9 cellular contexts compared by ENCODE assay signal in the genomic region with DNA sequence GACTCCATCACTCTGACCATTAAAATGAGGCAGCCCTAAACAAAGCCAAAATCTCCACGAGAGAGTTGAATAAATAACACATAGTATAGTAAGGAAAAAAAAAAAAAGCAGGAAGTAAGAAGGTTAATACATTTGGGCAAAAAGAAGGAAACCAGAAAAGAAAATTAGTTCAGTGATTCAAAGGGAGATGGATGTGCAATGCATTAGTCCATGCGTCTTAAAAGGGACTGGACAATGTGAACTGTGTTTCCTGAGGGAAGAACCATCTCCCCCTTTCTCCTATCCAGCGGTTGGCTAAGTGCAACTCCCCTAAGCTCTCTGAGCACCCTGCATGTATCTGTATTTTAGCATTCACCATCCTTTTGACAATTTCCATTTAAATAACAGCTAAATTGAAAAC. TPM values are rescaled to one million over a fixed set of nuclear protein-coding genes. Genes with fewer than 3 reads are reported as not detected.
DNase-seq lines count a peak whose midpoint lies in the region; ATAC-seq, FAIRE-seq and TF ChIP-seq lines count a peak whose summit lies in the region.
"Had no signal": no experiment of that assay in that cellular context is flagged by ENCODE, and none has a peak within 500 bp of the region (broad histone marks: within the 10 kb centered on the region; RNA-seq: fewer than 3 reads in every experiment).

No MANE protein-coding gene starts in this region.

- in situ Hi-C loops in HepG2 (cut with HindIII; ENCODE audit: extremely low pct_ligation_motif_present, low pct_unique_long_range_greater_than_20kb) (no loop called here), transverse colon (cut with MboI; ENCODE audit: low pct_ligation_motif_present in 1 of 4, low pct_unique_long_range_greater_than_20kb in 1 of 4, low sequenced_read_pairs in 3 of 4) (loop anchor here in 1 of 4 donors (25.0 kb wide), 1 partner anchor 1948 kb away; a partner anchor contains a TSS)

- CTCF ChIA-PET in HepG2 (lab: Yijun Ruan, JAX; ENCODE audit: low intra/inter-chr PET ratio, low total read pairs): no interaction called here

- no peak for TF ChIP-seq RAD21 in HepG2 (CRISPR knock-in tag; IDR thresholded peaks at IDR 0.05)

- H4K20me1 ChIP-seq in HepG2 (ENCODE audit: insufficient read depth, low read length): no peaks in the 10 kb centered on the region

- TF ChIP-seq EP300 in HepG2 (IDR thresholded peaks at IDR 0.05; ENCODE audit: low read depth in 2 of 2, low read length in 2 of 2): no peak
- no peak for TF ChIP-seq EP300 in HepG2 (CRISPR knock-in tag; IDR thresholded peaks at IDR 0.05; ENCODE audit: borderline replicate concordance)
- TF ChIP-seq EP300 in transverse colon (IDR thresholded peaks at IDR 0.05; ENCODE audit: low read depth): no peak

- peak overlapping the region; percentile 89 for H3K9ac ChIP-seq in HepG2 (ENCODE audit: insufficient read depth, low read depth, low read length)

- no peak for DNase-seq in activated T-cell treated with anti-CD3 and anti-CD28 coated beads, Interleukin-2, amount 50 U/mL, for 72 hours
- no peak for DNase-seq in activated T-cell treated with anti-CD3 and anti-CD28 coated beads for 4 hours
- DNase-seq in HepG2 (ENCODE audit: low spot score): no peak
- no peak for DNase-seq in transverse colon
- DNase-seq: NCI-H1694 treated with DMSO at 0.1 percent for 48 hours had no signal

- H3K27me3 Mint-ChIP-seq in activated T-cell treated with anti-CD3 and anti-CD28 coated beads, Interleukin-2, amount 50 U/mL, for 72 hours (ENCODE audit: low read depth): no peaks in the 10 kb centered on the region
- H3K27me3 Mint-ChIP-seq in activated naive CD8-positive, alpha-beta T cell: no peaks in the 10 kb centered on the region

- peaks cover 52% of the 10 kb centered on the region for H3K79me2 ChIP-seq in HepG2 (ENCODE audit: insufficient read depth, low read length)

- no peaks in the 10 kb centered on the region; a peak in 1 of 5 replicates for H3K27me3 ChIP-seq in HepG2 (ENCODE audit: control insufficient read depth in 1 of 2, insufficient read depth in 2 of 2, low read length in 2 of 2)
- H3K27me3 ChIP-seq in transverse colon: no peaks in the 10 kb centered on the region

- POLR2A ChIA-PET in HepG2 (lab: Yijun Ruan, JAX): interaction anchor here (1.3 to 4.3 kb wide), 5 partner anchors 10 to 44 kb away, joined by 3 to 26 read pairs (median 4); no protein-coding TSS in a partner anchor

- H3K27ac ChIP-seq in HepG2 (ENCODE audit: extremely low read length, insufficient read depth, low read length) (peak overlapping the region; percentile 75), transverse colon (peak overlapping the region; percentile 92 to 98 (median 96))

- peak overlapping the region; percentile 97 to 98 for H3K4me3 Mint-ChIP-seq in activated T-cell treated with anti-CD3 and anti-CD28 coated beads, Interleukin-2, amount 50 U/mL, for 72 hours
- peak overlapping the region; percentile 99 for H3K4me3 Mint-ChIP-seq in activated naive CD8-positive, alpha-beta T cell

- no peak for ATAC-seq in activated T-cell treated with anti-CD3 and anti-CD28 coated beads, Interleukin-2, amount 50 U/mL, for 72 hours (replicated peaks in 1 of 2)
- no peak for ATAC-seq in HepG2
- no peak for ATAC-seq in GM21717 (IDR thresholded peaks at IDR 0.05; ENCODE audit: unreplicated experiment)
- ATAC-seq in HG03196 (IDR thresholded peaks at IDR 0.05; ENCODE audit: unreplicated experiment): no peak
- no peak for ATAC-seq in HG03159 (IDR thresholded peaks at IDR 0.05; ENCODE audit: unreplicated experiment)

- H3K9me3 Mint-ChIP-seq in activated T-cell treated with anti-CD3 and anti-CD28 coated beads, Interleukin-2, amount 50 U/mL, for 72 hours: no peaks in the 10 kb centered on the region
- H3K9me3 Mint-ChIP-seq in activated naive CD8-positive, alpha-beta T cell (ENCODE audit: low read depth): no peaks in the 10 kb centered on the region

- H3K36me3 ChIP-seq in HepG2 (replicated peaks in 1 of 2; ENCODE audit: control insufficient read depth in 1 of 2, insufficient read depth in 2 of 2, low read length in 2 of 2) (peaks cover 4 to 13% of the 10 kb centered on the region in 2 experiments; a peak in 3 of 5 replicates), transverse colon (peaks cover 0 to 31% (median 10%) of the 10 kb centered on the region in 4 donors)

- TSS peak; percentile 57 for BruUV-seq in HepG2 (replicated peaks; lab: Mats Ljungman, UMichigan)

- peaks cover 35% of the 10 kb centered on the region for H3K4me1 Mint-ChIP-seq in activated T-cell treated with anti-CD3 and anti-CD28 coated beads, Interleukin-2, amount 50 U/mL, for 72 hours (ENCODE audit: low read depth)
- H3K4me1 Mint-ChIP-seq in activated naive CD8-positive, alpha-beta T cell (ENCODE audit: low read depth): peaks cover 48% of the 10 kb centered on the region

- peak overlapping the region; percentile 99 for H3K27ac Mint-ChIP-seq in activated T-cell treated with anti-CD3 and anti-CD28 coated beads, Interleukin-2, amount 50 U/mL, for 72 hours
- H3K27ac Mint-ChIP-seq in activated naive CD8-positive, alpha-beta T cell: peak overlapping the region; percentile 100

- peaks cover 5 to 11% of the 10 kb centered on the region in 2 donors for H3K36me3 Mint-ChIP-seq in activated T-cell treated with anti-CD3 and anti-CD28 coated beads, Interleukin-2, amount 50 U/mL, for 72 hours (ENCODE audit: insufficient read depth in 2 of 2)
- peaks cover 7% of the 10 kb centered on the region for H3K36me3 Mint-ChIP-seq in activated naive CD8-positive, alpha-beta T cell

- WGBS in HepG2 (ENCODE audit: low lambda C conversion rate): 15% methylated on average over 3 of the region's 3 CpGs
- 28 to 29% methylated on average over 2 to 3 of the region's 3 CpGs for WGBS in transverse colon (ENCODE audit: low coverage in 1 of 2), 2 donors

- H3K9me3 ChIP-seq in HepG2 (ENCODE audit: low read length) (no peaks in the 10 kb centered on the region), transverse colon (no peaks in the 10 kb centered on the region)

- peak overlapping the region; percentile 77 to 89 (median 82); a peak in 5 of 6 replicates for H3K4me3 ChIP-seq in HepG2 (replicated peaks in 1 of 3; ENCODE audit: insufficient read depth in 1 of 3, low read depth in 2 of 3, low read length in 3 of 3)
- H3K4me3 ChIP-seq in transverse colon: peak overlapping the region; percentile 61 to 80 (median 76)

- no peak overlapping the region for H2AFZ ChIP-seq in HepG2 (ENCODE audit: low read length)

- TF ChIP-seq POLR2A in HepG2 (IDR thresholded peaks at IDR 0.05; ENCODE audit: insufficient read depth in 1 of 2, low read depth in 2 of 2, low read length in 2 of 2) (no peak), transverse colon (IDR thresholded peaks at IDR 0.05) (no peak)

- intact Hi-C loops in HepG2 (cut with micrococcal nuclease; ENCODE audit: unreplicated experiment): loop anchor here (2.0 kb wide), 1 partner anchor 19 kb away; no protein-coding TSS in a partner anchor
- intact Hi-C loops in transverse colon (cut with DNase I; ENCODE audit: low total_unique reads): no loop called here

- TF ChIP-seq CTCF in HepG2 (CRISPR knock-in tag; IDR thresholded peaks at IDR 0.05) (no peak), transverse colon (IDR thresholded peaks at IDR 0.05) (no peak)

- H3K4me2 ChIP-seq in HepG2 (ENCODE audit: low read depth, low read length): peak overlapping the region; percentile 95

- H3K4me1 ChIP-seq in HepG2 (ENCODE audit: insufficient read depth, low read length) (peaks cover 28% of the 10 kb centered on the region), transverse colon (peaks cover 5 to 42% (median 22%) of the 10 kb centered on the region in 4 donors)

- no peak for FAIRE-seq in HepG2 (lab: Jason Lieb, UNC)

RNA-seq across cellular contexts. Expression of a gene that starts 1.4 kb away (rescaled TPM):
- total RNA-seq in activated T-cell treated with anti-CD3 and anti-CD28 coated beads, Interleukin-2, amount 50 U/mL, for 72 hours: 10 to 100 TPM; 36.4 to 37.9 TPM
- total RNA-seq in HepG2 (2016; rRNA removed; fragmentation: Illumina TruSeq; extraction: Trizol): 20.4 and 23.6 TPM in 2 replicates
- total RNA-seq in HepG2 (2016; cell fraction: cytosol; rRNA removed; fragmentation: Illumina TruSeq; extraction: Trizol; ENCODE audit: low read depth): 3.9 and 5.1 TPM in 2 replicates
- 23.6 TPM in 2 replicates for total RNA-seq in HepG2 (2016; cell fraction: insoluble cytoplasmic fraction; rRNA removed; fragmentation: Illumina TruSeq; extraction: Trizol)
- total RNA-seq in HepG2 (2016; cell fraction: membrane; rRNA removed; fragmentation: Illumina TruSeq; extraction: Trizol): 11.2 and 13.3 TPM in 2 replicates
- total RNA-seq in HepG2 (2016; cell fraction: nucleus; rRNA removed; fragmentation: Illumina TruSeq; extraction: Trizol): 35.7 and 36.1 TPM in 2 replicates
- polyA plus RNA-seq in HepG2 (2011; rRNA removed): 29.4 and 33.6 TPM in 2 replicates
- 10.6 and 13.7 TPM in 2 replicates for polyA plus RNA-seq in HepG2 (2011; cell fraction: cytosol; rRNA removed)
- 41.0 and 45.4 TPM in 2 replicates for polyA plus RNA-seq in HepG2 (2011; cell fraction: nucleus; rRNA removed)
- 25.6 and 31.0 TPM in 2 replicates for polyA plus RNA-seq in HepG2 (2012)
- 1.8 and 2.9 TPM in 2 replicates for polyA plus RNA-seq in HepG2 (2016; cell fraction: cytosol; fragmentation: Illumina TruSeq; extraction: Trizol; ENCODE audit: low read depth)
- polyA plus RNA-seq in HepG2 (2016; cell fraction: insoluble cytoplasmic fraction; fragmentation: Illumina TruSeq; extraction: Trizol; ENCODE audit: low read depth): 19.0 and 20.5 TPM in 2 replicates
- polyA plus RNA-seq in HepG2 (2016; cell fraction: membrane; fragmentation: Illumina TruSeq; extraction: Trizol; ENCODE audit: low read depth): 5.4 and 6.3 TPM in 2 replicates
- polyA plus RNA-seq in HepG2 (2016; cell fraction: nucleus; fragmentation: Illumina TruSeq; extraction: Trizol; ENCODE audit: insufficient read depth, low read depth): 42.7 and 49.0 TPM in 2 replicates
- polyA minus RNA-seq in HepG2 (2011; rRNA and poly(A)+ RNA removed; ENCODE audit: low replicate concordance): 1.5 and 8.7 TPM in 2 replicates
- 11.2 and 12.4 TPM in 2 replicates for polyA minus RNA-seq in HepG2 (2011; cell fraction: cytosol; rRNA and poly(A)+ RNA removed)
- polyA minus RNA-seq in HepG2 (2011; cell fraction: nucleus; rRNA and poly(A)+ RNA removed): 61.2 and 67.1 TPM in 2 replicates
- total RNA-seq in transverse colon: 10 to 100 TPM; 17.6 to 50.9 (median 22.2) TPM

RNA-seq across cellular contexts. Expression of a gene that starts 1.5 kb away (rescaled TPM):
- total RNA-seq in activated T-cell treated with anti-CD3 and anti-CD28 coated beads, Interleukin-2, amount 50 U/mL, for 72 hours: 10 to 100 TPM; 26.3 to 34.4 TPM
- total RNA-seq in HepG2 (2016; rRNA removed; fragmentation: Illumina TruSeq; extraction: Trizol): 35.8 and 45.2 TPM in 2 replicates
- total RNA-seq in HepG2 (2016; cell fraction: cytosol; rRNA removed; fragmentation: Illumina TruSeq; extraction: Trizol; ENCODE audit: low read depth): 9.3 and 9.4 TPM in 2 replicates
- 33.6 and 44.5 TPM in 2 replicates for total RNA-seq in HepG2 (2016; cell fraction: insoluble cytoplasmic fraction; rRNA removed; fragmentation: Illumina TruSeq; extraction: Trizol)
- 14.1 and 14.4 TPM in 2 replicates for total RNA-seq in HepG2 (2016; cell fraction: membrane; rRNA removed; fragmentation: Illumina TruSeq; extraction: Trizol)
- total RNA-seq in HepG2 (2016; cell fraction: nucleus; rRNA removed; fragmentation: Illumina TruSeq; extraction: Trizol): 58.1 and 62.5 TPM in 2 replicates
- polyA plus RNA-seq in HepG2 (2011; rRNA removed): 6.6 and 7.3 TPM in 2 replicates
- polyA plus RNA-seq in HepG2 (2011; cell fraction: cytosol; rRNA removed): 4.4 and 6.0 TPM in 2 replicates
- polyA plus RNA-seq in HepG2 (2011; cell fraction: nucleus; rRNA removed): 19.6 and 25.1 TPM in 2 replicates
- 9.0 and 10.2 TPM in 2 replicates for polyA plus RNA-seq in HepG2 (2012)
- polyA plus RNA-seq in HepG2 (2016; cell fraction: cytosol; fragmentation: Illumina TruSeq; extraction: Trizol; ENCODE audit: low read depth): 1.3 and 1.7 TPM in 2 replicates
- polyA plus RNA-seq in HepG2 (2016; cell fraction: insoluble cytoplasmic fraction; fragmentation: Illumina TruSeq; extraction: Trizol; ENCODE audit: low read depth): 27.4 and 29.0 TPM in 2 replicates
- polyA plus RNA-seq in HepG2 (2016; cell fraction: membrane; fragmentation: Illumina TruSeq; extraction: Trizol; ENCODE audit: low read depth): 3.1 and 4.2 TPM in 2 replicates
- polyA plus RNA-seq in HepG2 (2016; cell fraction: nucleus; fragmentation: Illumina TruSeq; extraction: Trizol; ENCODE audit: insufficient read depth, low read depth): 37.7 and 39.2 TPM in 2 replicates
- 18.6 and 39.5 TPM in 2 replicates for polyA minus RNA-seq in HepG2 (2011; rRNA and poly(A)+ RNA removed; ENCODE audit: low replicate concordance)
- 7.6 and 9.8 TPM in 2 replicates for polyA minus RNA-seq in HepG2 (2011; cell fraction: cytosol; rRNA and poly(A)+ RNA removed)
- 85.7 and 89.2 TPM in 2 replicates for polyA minus RNA-seq in HepG2 (2011; cell fraction: nucleus; rRNA and poly(A)+ RNA removed)
- total RNA-seq in transverse colon: 10 to 100 TPM in 3 of 4 donors, 1 to 10 TPM in 1; 6.7 to 69.3 (median 23.3) TPM
